ENCODE assay signal across 29 cellular contexts in the genomic region with DNA sequence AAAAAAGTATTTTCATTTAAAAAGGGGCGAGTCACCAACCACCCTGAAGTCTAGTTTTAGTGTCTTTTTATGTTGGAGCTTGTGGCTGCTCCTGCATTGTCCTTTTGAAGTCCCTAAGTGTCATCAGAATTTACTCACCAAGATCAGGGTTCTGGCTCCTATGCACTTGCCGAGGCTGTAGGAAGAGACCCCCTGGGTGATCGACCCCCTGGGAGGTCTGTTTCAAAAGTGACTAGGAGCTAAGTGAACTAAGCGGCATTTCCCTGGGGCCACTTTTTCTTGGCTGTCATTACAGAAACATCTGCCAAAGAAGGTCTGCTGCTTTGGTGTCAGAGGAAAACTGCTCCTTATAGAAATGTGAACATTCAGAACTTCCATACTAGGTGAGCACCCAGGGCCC. TPM values are rescaled to one million over a fixed set of nuclear protein-coding genes. Genes with fewer than 3 reads are reported as not detected.
"Had no signal": no experiment of that assay in that cellular context is flagged by ENCODE, and none has a peak within 500 bp of the region (broad histone marks: within the 10 kb centered on the region; RNA-seq: fewer than 3 reads in every experiment).

No MANE protein-coding gene starts in this region.

- DNase-seq: activated B cell treated with CpG ODN at 0.5 μM for 24 hours; activated CD4-positive, alpha-beta memory T cell treated with anti-CD3 and anti-CD28 coated beads for 36 hours; activated CD4-positive, alpha-beta T cell treated with anti-CD3 and anti-CD28 coated beads for 4 hours; activated CD4-positive, alpha-beta T cell treated with anti-CD3 and anti-CD28 coated beads, Interleukin-2, amount 10 ng/mL, durations not matched to agents 24 days and 14 days; activated CD4-positive, alpha-beta T cell treated with anti-CD3 and anti-CD28 coated beads, Interleukin-2, amount 50 U/mL, for 1 hour; activated CD4-positive, alpha-beta T cell treated with anti-CD3 and anti-CD28 coated beads, Interleukin-2, amount 50 U/mL, for 4 hours; activated CD4-positive, CD25-positive, alpha-beta regulatory T cell treated with anti-CD3 and anti-CD28 coated beads, Interleukin-2, amount 50 U/mL, for 72 hours; activated CD8-positive, alpha-beta memory T cell treated with anti-CD3 and anti-CD28 coated beads, Interleukin-2, amount 50 U/mL, for 4 hours; activated CD8-positive, alpha-beta T cell treated with anti-CD3 and anti-CD28 coated beads for 36 hours; activated effector memory CD4-positive, alpha-beta T cell treated with Interleukin-2 at 50 U/mL for 16 hours; activated gamma-delta T cell; activated naive CD4-positive, alpha-beta T cell treated with anti-CD3 and anti-CD28 coated beads, Interleukin-2, amount 10 ng/mL, durations not matched to agents 7 days and 5 days; activated naive CD4-positive, alpha-beta T cell treated with Interleukin-2 at 50 U/mL for 16 hours; activated naive CD8-positive, alpha-beta T cell treated with anti-CD3 and anti-CD28 coated beads, Interleukin-2, amount 10 ng/mL, durations not matched to agents 7 days and 5 days; activated naive CD8-positive, alpha-beta T cell treated with anti-CD3 and anti-CD28 coated beads, Interleukin-2, amount 50 U/mL, for 24 hours; activated T-cell treated with anti-CD3 and anti-CD28 coated beads for 4 hours; activated T-cell treated with anti-CD3 and anti-CD28 coated beads, Interleukin-2, amount 50 U/mL, for 1 hour; activated T-cell treated with anti-CD3 and anti-CD28 coated beads, Interleukin-2, amount 50 U/mL, for 4 hours; activated T-cell treated with anti-CD3 and anti-CD28 coated beads, Interleukin-2, amount 50 U/mL, for 72 hours; amygdala; anterior cingulate cortex; caudate nucleus; cerebellar nuclear complex; T-helper 1 cell; T-helper 2 cell; T-helper 9 cell had no signal

- H3K27me3 ChIP-seq: ascending aorta had no signal

- H3K4me1 ChIP-seq: ascending aorta had no signal

- H3K27ac ChIP-seq: ascending aorta, VCaP had no signal

- H3K4me3 ChIP-seq: ascending aorta had no signal

- ATAC-seq: activated CD8-positive, alpha-beta T cell treated with anti-CD3 and anti-CD28 coated beads for 36 hours; activated naive CD8-positive, alpha-beta T cell treated with anti-CD3 and anti-CD28 coated beads, Interleukin-2, amount 50 U/mL, for 24 hours; activated T-cell treated with anti-CD3 and anti-CD28 coated beads, Interleukin-2, amount 50 U/mL, for 4 hours; activated T-cell treated with anti-CD3 and anti-CD28 coated beads, Interleukin-2, amount 50 U/mL, for 72 hours had no signal

- H3K9me3 ChIP-seq: ascending aorta had no signal

RNA-seq across cellular contexts. Expression of a gene that starts 39.3 kb away (rescaled TPM):
- total RNA-seq: activated B cell treated with CpG ODN at 0.5 μM for 24 hours; activated CD8-positive, alpha-beta memory T cell treated with anti-CD3 and anti-CD28 coated beads for 36 hours; activated naive CD8-positive, alpha-beta T cell treated with anti-CD3 and anti-CD28 coated beads, Interleukin-2, amount 10 ng/mL, durations not matched to agents 7 days and 5 days had no signal
